8 cellular contexts compared by ENCODE assay signal in the genomic region with DNA sequence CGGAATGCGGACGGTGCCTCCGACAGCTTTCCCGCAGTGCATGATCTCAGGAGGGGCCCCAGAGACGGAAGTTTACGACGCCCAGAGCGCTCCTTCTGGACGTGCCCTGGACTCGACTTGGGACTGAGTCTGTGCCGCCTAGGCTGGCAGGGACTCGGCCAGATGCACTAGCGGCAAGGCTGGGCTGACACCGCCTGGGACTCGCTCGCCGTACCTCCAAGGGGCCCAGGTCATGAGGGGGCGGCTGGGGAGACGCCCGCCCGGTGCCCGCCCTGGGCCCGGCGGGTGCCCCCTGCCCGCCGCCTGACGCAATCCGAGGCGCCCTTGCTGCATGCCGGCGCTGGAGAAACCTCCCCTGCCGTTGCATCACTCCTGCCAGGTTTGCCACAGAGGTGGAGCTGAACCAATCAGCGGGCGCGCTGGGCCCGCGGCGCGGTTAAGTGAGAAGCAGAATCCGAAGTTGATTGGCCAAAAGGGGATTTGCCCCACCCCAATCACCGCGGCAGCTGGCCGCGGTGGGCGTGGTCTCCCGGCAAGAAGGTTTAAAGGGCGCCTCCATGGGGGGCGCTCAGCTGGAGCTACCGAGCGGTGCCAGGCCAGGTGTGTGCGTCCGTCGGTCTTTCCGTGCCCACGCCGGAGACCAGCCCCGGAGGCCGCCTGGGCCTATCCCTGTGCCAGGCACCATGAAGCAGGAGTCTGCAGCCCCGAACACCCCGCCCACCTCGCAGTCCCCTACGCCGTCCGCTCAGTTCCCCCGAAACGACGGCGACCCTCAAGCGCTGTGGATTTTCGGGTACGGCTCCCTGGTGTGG. TPM values are rescaled to one million over a fixed set of nuclear protein-coding genes. Genes with fewer than 3 reads are reported as not detected.
DNase-seq lines count a peak whose midpoint lies in the region; ATAC-seq and TF ChIP-seq lines count a peak whose summit lies in the region.

A gene with protein sequence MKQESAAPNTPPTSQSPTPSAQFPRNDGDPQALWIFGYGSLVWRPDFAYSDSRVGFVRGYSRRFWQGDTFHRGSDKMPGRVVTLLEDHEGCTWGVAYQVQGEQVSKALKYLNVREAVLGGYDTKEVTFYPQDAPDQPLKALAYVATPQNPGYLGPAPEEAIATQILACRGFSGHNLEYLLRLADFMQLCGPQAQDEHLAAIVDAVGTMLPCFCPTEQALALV (plus strand): TSS at position 571 of the 812 bp plus-strand sequence. CDS start 113 bp downstream, at position 684.

- H3K4me3 Mint-ChIP-seq in T-helper 1 cell treated with Interleukin-12 subunit alpha and Interleukin-12 subunit beta and Interleukin-4 antibody, amounts not matched to agents 30 μg/mL and 1 μg/mL, for 36 hours: peak within 1 kb of the TSS; percentile 90

- H3K36me3 ChIP-seq in vagina: no peaks in the 10 kb centered on the region

- WGBS in right cardiac atrium: under 1% methylated on average over 72 of the region's 72 CpGs

- ATAC-seq in HG02852 (IDR thresholded peaks at IDR 0.05; ENCODE audit: unreplicated experiment) (peak; percentile 97), right cardiac atrium (peak; percentile 95 to 96)

- intact Hi-C loops in right cardiac atrium (cut with DNase I) (loop anchor here in 1 of 4 donors (10.0 kb wide), 1 partner anchor 52 kb away; no protein-coding TSS in a partner anchor), vagina (cut with DNase I) (no loop called here)

- in situ Hi-C loops in GM13977 (cut with MboI; ENCODE audit: low pct_unique_long_range_greater_than_20kb, low sequenced_read_pairs, unreplicated experiment): no loop called here

- no peaks in the 10 kb centered on the region for H3K9me3 Mint-ChIP-seq in T-helper 1 cell treated with Interleukin-12 subunit alpha and Interleukin-12 subunit beta and Interleukin-4 antibody, amounts not matched to agents 30 μg/mL and 1 μg/mL, for 36 hours

- peak in 1 of 2 donors; percentile 15 for TF ChIP-seq POLR2A in vagina (IDR thresholded peaks at IDR 0.05)

- H3K9me3 ChIP-seq in right cardiac atrium (ENCODE audit: control insufficient read depth, low read length) (no peaks in the 10 kb centered on the region), vagina (no peaks in the 10 kb centered on the region)

- TF ChIP-seq CTCF in GM13977 (IDR thresholded peaks at IDR 0.05; ENCODE audit: extremely low read depth, insufficient read depth, missing control alignments): peak; percentile 0
- no peak for TF ChIP-seq CTCF in vagina (IDR thresholded peaks at IDR 0.05)

- DNase-seq in GM13977 (ENCODE audit: low spot score): peak; percentile 99
- DNase-seq in NCI-H146 (lab: John Stamatoyannopoulos, UW): peak; percentile 91
- DNase-seq in amygdala (lab: John Stamatoyannopoulos, UW): peak in 55 of 56 donors; percentile 32 to 94 (median 84)
- peak; percentile 95 to 98 (median 97) for DNase-seq in right cardiac atrium
- DNase-seq in putamen (ENCODE audit: low spot score): peak; percentile 87
- DNase-seq in vagina (ENCODE audit: extremely low spot score in 2 of 2): no peak

- H3K4me1 ChIP-seq in right cardiac atrium (ENCODE audit: control insufficient read depth, insufficient read depth, low read length): peaks cover 2% of the 10 kb centered on the region
- H3K4me1 ChIP-seq in vagina: peaks cover 20% of the 10 kb centered on the region

- peaks cover 31% of the 10 kb centered on the region for H3K4me1 Mint-ChIP-seq in T-helper 1 cell treated with Interleukin-12 subunit alpha and Interleukin-12 subunit beta and Interleukin-4 antibody, amounts not matched to agents 30 μg/mL and 1 μg/mL, for 36 hours (ENCODE audit: low read depth)

- H3K27me3 ChIP-seq in right cardiac atrium (ENCODE audit: control insufficient read depth, insufficient read depth) (no peaks in the 10 kb centered on the region), vagina (no peaks in the 10 kb centered on the region)

- H3K4me3 ChIP-seq in right cardiac atrium (ENCODE audit: low read length) (peak within 1 kb of the TSS; percentile 67), vagina (peak within 1 kb of the TSS; percentile 65 to 67)

- peak within 1 kb of the TSS; percentile 81 for H3K27ac Mint-ChIP-seq in T-helper 1 cell treated with Interleukin-12 subunit alpha and Interleukin-12 subunit beta and Interleukin-4 antibody, amounts not matched to agents 30 μg/mL and 1 μg/mL, for 36 hours

- H3K36me3 Mint-ChIP-seq in T-helper 1 cell treated with Interleukin-12 subunit alpha and Interleukin-12 subunit beta and Interleukin-4 antibody, amounts not matched to agents 30 μg/mL and 1 μg/mL, for 36 hours (ENCODE audit: low read depth): peaks cover 2% of the 10 kb centered on the region

- H3K27ac ChIP-seq in right cardiac atrium (ENCODE audit: low read length): peak within 1 kb of the TSS; percentile 36
- peak within 1 kb of the TSS; percentile 58 for H3K27ac ChIP-seq in vagina

- H3K27me3 Mint-ChIP-seq in T-helper 1 cell treated with Interleukin-12 subunit alpha and Interleukin-12 subunit beta and Interleukin-4 antibody, amounts not matched to agents 30 μg/mL and 1 μg/mL, for 36 hours (ENCODE audit: low read depth): peaks cover 3% of the 10 kb centered on the region

RNA-seq across cellular contexts. Expression of the gene that starts here (rescaled TPM):
- total RNA-seq in right cardiac atrium (1 to 10 TPM; 1.6 to 2.0 (median 1.7) TPM), vagina (25.3 TPM)
- polyA plus RNA-seq in right cardiac atrium: 3.2 TPM

Comparison
In these comparisons a context has a peak if more than half of its experiments do, and no peak if none do; other contexts are left out.
1. DNase-seq: peak in GM13977 (single experiment), NCI-H146 (single experiment), amygdala (55 of 56), right cardiac atrium (3 of 3) and putamen (single experiment); none in vagina (0 of 2).